9 cellular contexts compared by ENCODE assay signal in genomic region chr2:219736196-219736595, GRCh38.
DNase-seq lines count a peak whose midpoint lies in the region; ATAC-seq and TF ChIP-seq lines count a peak whose summit lies in the region.
"Had no signal": no experiment of that assay in that cellular context is flagged by ENCODE, and none has a peak within 500 bp of the region (broad histone marks: within the 10 kb centered on the region; RNA-seq: fewer than 3 reads in every experiment).

No MANE protein-coding gene starts in this region.

- H3K36me3 Mint-ChIP-seq in Calu3 (ENCODE audit: insufficient read depth, unreplicated experiment) (no peaks in the 10 kb centered on the region), T-cell (no peaks in the 10 kb centered on the region)

- no peaks in the 10 kb centered on the region for H3K79me1 ChIP-seq in mesendoderm (ENCODE audit: low read length)

- no CpG with 5 or more reads among the region's 3 CpGs for WGBS in mesendoderm (ENCODE audit: extremely low coverage, insufficient coverage, low lambda C conversion rate)

- H4K5ac ChIP-seq in mesendoderm (ENCODE audit: low read length), result no peak overlapping the region

- no peak overlapping the region for H3K27ac Mint-ChIP-seq in Calu3 (ENCODE audit: unreplicated experiment)
- no peak overlapping the region for H3K27ac Mint-ChIP-seq in T-cell

- no peak overlapping the region for H3K9ac ChIP-seq in KMS-11
- no peak overlapping the region for H3K9ac ChIP-seq in OCI-LY1 (ENCODE audit: low read length)
- no peak overlapping the region for H3K9ac ChIP-seq in mesendoderm (ENCODE audit: low read length)

- H3K79me2 ChIP-seq in KMS-11 (ENCODE audit: insufficient read depth, low read depth) (no peaks in the 10 kb centered on the region), OCI-LY1 (ENCODE audit: insufficient read depth, low read length) (no peaks in the 10 kb centered on the region), mesendoderm (ENCODE audit: control insufficient read depth, insufficient read depth, low read length) (no peaks in the 10 kb centered on the region)

- no peak overlapping the region for H2BK120ac ChIP-seq in mesendoderm (ENCODE audit: low read depth, low read length)

- POLR2A ChIA-PET in T-cell (lab: Charles Lee), result no interaction called here

- ATAC-seq in HG03432 (IDR thresholded peaks at IDR 0.05; ENCODE audit: unreplicated experiment) (no peak), T-cell (replicated peaks in 1 of 4) (no peak)
- ATAC-seq: mucosa of descending colon had no signal

- H3K4me2 ChIP-seq in KMS-11 (no peak overlapping the region), OCI-LY1 (ENCODE audit: low read length) (no peak overlapping the region), mesendoderm (ENCODE audit: low read length) (no peak overlapping the region)

- intact Hi-C loops in Calu3 (cut with micrococcal nuclease; ENCODE audit: unreplicated experiment) (loop anchor here (1.0 to 5.0 kb wide), 3 partner anchors 100 to 1837 kb away; no protein-coding TSS in a partner anchor), dorsolateral prefrontal cortex (cut with DNase I) (loop anchor here (1.0 to 5.0 kb wide), 2 partner anchors 1836 to 1837 kb away; partner anchors contain the start of gene EPHA4 (in 1 of the 2))

- H4K8ac ChIP-seq in mesendoderm (ENCODE audit: low read depth, low read length), result no peak overlapping the region

- H3K18ac ChIP-seq in mesendoderm (ENCODE audit: low read length), result no peak overlapping the region

- H3K4me1 ChIP-seq in KMS-11 (ENCODE audit: low read depth, poor library complexity, severe bottlenecking) (no peaks in the 10 kb centered on the region), OCI-LY1 (ENCODE audit: insufficient read depth, low read length, severe bottlenecking) (no peaks in the 10 kb centered on the region), mesendoderm (ENCODE audit: control insufficient read depth, low read depth, low read length) (no peaks in the 10 kb centered on the region)

- H3K27ac ChIP-seq in KMS-11 (no peak overlapping the region), OCI-LY1 (ENCODE audit: low read depth, low read length, poor library complexity, severe bottlenecking) (no peak overlapping the region), dorsolateral prefrontal cortex (no peak overlapping the region), mesendoderm (ENCODE audit: low read depth, low read length) (no peak overlapping the region)

- no peak overlapping the region for H3K56ac ChIP-seq in mesendoderm (ENCODE audit: low read length)

- H3F3A ChIP-seq in OCI-LY1 (ENCODE audit: insufficient read depth, low read length), result no peaks in the 10 kb centered on the region

- no peaks in the 10 kb centered on the region for H3K27me3 Mint-ChIP-seq in Calu3 (ENCODE audit: unreplicated experiment)
- peaks cover 24 to 25% of the 10 kb centered on the region in 2 donors for H3K27me3 Mint-ChIP-seq in T-cell

- no peaks in the 10 kb centered on the region for H3K9me3 ChIP-seq in OCI-LY1 (ENCODE audit: low read length)
- H3K9me3 ChIP-seq: mucosa of descending colon had no signal

- no peak overlapping the region for H3K4me3 ChIP-seq in KMS-11 (IDR thresholded peaks at IDR 0.05; ENCODE audit: insufficient read depth, low read depth, low read length)
- no peak overlapping the region for H3K4me3 ChIP-seq in OCI-LY1 (ENCODE audit: low read depth, low read length, poor library complexity, severe bottlenecking)
- H3K4me3 ChIP-seq in dorsolateral prefrontal cortex, result no peak overlapping the region
- no peak overlapping the region for H3K4me3 ChIP-seq in mesendoderm (ENCODE audit: low read length)
- H3K4me3 ChIP-seq: mucosa of descending colon had no signal

- H3K27me3 ChIP-seq in KMS-11 (ENCODE audit: insufficient read depth, low read depth) (no peaks in the 10 kb centered on the region), OCI-LY1 (ENCODE audit: insufficient read depth, low read length) (no peaks in the 10 kb centered on the region), dorsolateral prefrontal cortex (no peaks in the 10 kb centered on the region), mesendoderm (ENCODE audit: insufficient read depth, low read length, poor library complexity) (no peaks in the 10 kb centered on the region)

- DNase-seq in Calu3 (peak; percentile 54), dorsolateral prefrontal cortex (peak in 1 of 10 donors; percentile 21), mesendoderm (peak; percentile 82), T-cell (no peak)
- no peak for DNase-seq in activated naive CD4-positive, alpha-beta T cell (lab: John Stamatoyannopoulos, UW)

- no peak overlapping the region for H3K4ac ChIP-seq in mesendoderm (ENCODE audit: low read depth, low read length)

- TF ChIP-seq CTCF in Calu3 (IDR thresholded peaks at IDR 0.05; ENCODE audit: unreplicated experiment), result peak; percentile 67
- peak; percentile 73 for TF ChIP-seq CTCF in KMS-11 (conservative IDR thresholded peaks at IDR 0.05; ENCODE audit: low read depth, low read length)
- TF ChIP-seq CTCF in OCI-LY1 (IDR thresholded peaks at IDR 0.05; ENCODE audit: low read length), result peak; percentile 65
- peak; percentile 41 to 77 (median 63) for TF ChIP-seq CTCF in dorsolateral prefrontal cortex (IDR thresholded peaks at IDR 0.05 in 54 of 56, conservative IDR thresholded peaks at IDR 0.05 in 2 of 56; ENCODE audit: low read depth in 1 of 56, partially characterized antibody in 56 of 56)

- no peak overlapping the region for H3K23ac ChIP-seq in mesendoderm (ENCODE audit: low read length)

- BruUV-seq in Calu3 (replicated peaks; lab: Mats Ljungman, UMichigan), result no TSS peak

- H3K4me1 Mint-ChIP-seq in Calu3 (ENCODE audit: low read depth, unreplicated experiment), result no peaks in the 10 kb centered on the region
- H3K4me1 Mint-ChIP-seq in T-cell, result no peaks in the 10 kb centered on the region

- H2BK5ac ChIP-seq in mesendoderm (ENCODE audit: low read length), result no peak overlapping the region

- H2BK15ac ChIP-seq in mesendoderm (replicated peaks; ENCODE audit: low read depth), result no peak overlapping the region

- no peaks in the 10 kb centered on the region for H3K9me2 ChIP-seq in OCI-LY1 (ENCODE audit: low read depth, low read length)

- H2AFZ ChIP-seq in KMS-11 (ENCODE audit: low read depth) (no peak overlapping the region), OCI-LY1 (ENCODE audit: low read length) (no peak overlapping the region)

- no peaks in the 10 kb centered on the region for H4K20me1 ChIP-seq in KMS-11 (ENCODE audit: insufficient read depth)
- H4K20me1 ChIP-seq in OCI-LY1 (ENCODE audit: insufficient read depth, low read length), result no peaks in the 10 kb centered on the region

- no peak overlapping the region for H2AK5ac ChIP-seq in mesendoderm (ENCODE audit: low read length)

- H3K4me3 Mint-ChIP-seq in Calu3 (ENCODE audit: low read depth, unreplicated experiment), result no peak overlapping the region
- H3K4me3 Mint-ChIP-seq in T-cell, result no peak overlapping the region

- CTCF ChIA-PET in Calu3 (lab: Charles Lee) (no interaction called here), T-cell (lab: Charles Lee) (no interaction called here)

- H3K9me3 Mint-ChIP-seq in Calu3 (ENCODE audit: low read depth, unreplicated experiment) (no peaks in the 10 kb centered on the region), T-cell (no peaks in the 10 kb centered on the region)

- no peaks in the 10 kb centered on the region for H3K36me3 ChIP-seq in KMS-11 (ENCODE audit: insufficient read depth)
- H3K36me3 ChIP-seq in OCI-LY1 (ENCODE audit: insufficient read depth, low read length), result no peaks in the 10 kb centered on the region
- no peaks in the 10 kb centered on the region for H3K36me3 ChIP-seq in mesendoderm (ENCODE audit: control insufficient read depth, insufficient read depth, low read length)

Comparison
In these comparisons a context has a peak if more than half of its experiments do, and no peak if none do; other contexts are left out.
1. DNase-seq: peak in Calu3 (single experiment) and mesendoderm (single experiment); none in activated naive CD4-positive, alpha-beta T cell (0 of 4) and T-cell (0 of 34).
2. Peak in every context shown above with its lines, with median percentiles within 50 percentile points of each other: CTCF ChIP-seq.